ENCODE assay signal across 26 cellular contexts in genomic region chr21:35678393-35678792, GRCh38.
"Had no signal": no experiment of that assay in that cellular context is flagged by ENCODE, and none has a peak within 500 bp of the region (broad histone marks: within the 10 kb centered on the region; RNA-seq: fewer than 3 reads in every experiment).

No MANE protein-coding gene starts in this region.

- H3K4me1 ChIP-seq: parathyroid adenoma, psoas muscle, sigmoid colon, stomach, thyroid gland, tibial nerve, upper lobe of left lung, vagina had no signal

- H3K9ac ChIP-seq: neural progenitor cell, parathyroid adenoma had no signal

- H3K9me3 ChIP-seq: ovary, psoas muscle, right lobe of liver, sigmoid colon, stomach, thoracic aorta, thyroid gland, tibial nerve, upper lobe of left lung, vagina had no signal

- H3K4me2 ChIP-seq: neural progenitor cell had no signal

- H2AFZ ChIP-seq: neural progenitor cell, parathyroid adenoma had no signal

- ATAC-seq: natural killer cell; psoas muscle; right cardiac atrium; right lobe of liver; stimulated activated effector memory CD8-positive, alpha-beta T cell treated with anti-CD3 and anti-CD28 coated beads, Interleukin-12 subunit alpha, Interleukin-12 subunit beta, amount 100 ng/mL, for 72 hours; stimulated activated naive B cell treated with anti-CD40 and anti-IgM and Interleukin-4, amounts not matched to agents 10 μg/mL and 1 μg/mL and 100 μg/mL, for 72 hours had no signal

- H3K79me2 ChIP-seq: parathyroid adenoma had no signal

- H3K4me3 ChIP-seq: neural progenitor cell, ovary, psoas muscle, right lobe of liver, sigmoid colon, stomach, thoracic aorta, thyroid gland, tibial nerve, upper lobe of left lung, vagina had no signal

- H3K27ac ChIP-seq: neural progenitor cell, ovary, parathyroid adenoma, psoas muscle, sigmoid colon, stomach, thoracic aorta, thyroid gland, tibial nerve, upper lobe of left lung, vagina had no signal

- DNase-seq: natural killer cell; occipital lobe; ovary; posterior cingulate gyrus; psoas muscle; right cardiac atrium; right lobe of liver; sigmoid colon; small intestine; stimulated activated CD4-positive, alpha-beta T cell treated with anti-CD3 and anti-CD28 coated beads, Interleukin-15, amount 100 ng/mL, for 24 hours; stimulated activated CD4-positive, alpha-beta T cell treated with anti-CD3 and anti-CD28 coated beads, Interleukin-2, amount 100 ng/mL, for 24 hours; stimulated activated CD4-positive, alpha-beta T cell treated with anti-CD3 and anti-CD28 coated beads, Interleukin-2, amount 100 ng/mL, for 48 hours; stimulated activated CD4-positive, alpha-beta T cell treated with anti-CD3 and anti-CD28 coated beads, Interleukin-4, amount 100 ng/mL, for 24 hours; stimulated activated naive B cell treated with anti-CD40 and anti-IgM and Interleukin-4, amounts not matched to agents 10 μg/mL and 1 μg/mL and 100 μg/mL, for 72 hours; stimulated activated naive CD4-positive, alpha-beta T cell treated with Interleukin-2 at 50 U/mL for 16 hours; stomach; thyroid gland; trophoblast cell; upper lobe of left lung had no signal

- FAIRE-seq: small intestine, urothelium cell line had no signal

- H3K27me3 ChIP-seq: neural progenitor cell, ovary, right lobe of liver, thyroid gland, tibial nerve, upper lobe of left lung, vagina had no signal

- H3K36me3 ChIP-seq: neural progenitor cell, ovary, right lobe of liver, sigmoid colon, stomach, thoracic aorta, thyroid gland, tibial nerve, upper lobe of left lung, vagina had no signal
